In genomic region chr2:73938761-73939352, GRCh38 we compare ENCODE assay signal across 12 cellular contexts. TPM values are rescaled to one million over a fixed set of nuclear protein-coding genes. Genes with fewer than 3 reads are reported as not detected.
DNase-seq lines count a peak whose midpoint lies in the region; ATAC-seq and TF ChIP-seq lines count a peak whose summit lies in the region.
"Had no signal": no experiment of that assay in that cellular context is flagged by ENCODE, and none has a peak within 500 bp of the region (broad histone marks: within the 10 kb centered on the region; RNA-seq: fewer than 3 reads in every experiment).

No MANE protein-coding gene starts in this region.

- H3K27me3 Mint-ChIP-seq in activated naive CD8-positive, alpha-beta T cell treated with anti-CD3 and anti-CD28 coated beads, Interleukin-2, amount 50 U/mL, for 24 hours = no peaks in the 10 kb centered on the region

- peaks cover 53% of the 10 kb centered on the region for H3K36me3 Mint-ChIP-seq in activated naive CD8-positive, alpha-beta T cell treated with anti-CD3 and anti-CD28 coated beads, Interleukin-2, amount 50 U/mL, for 24 hours (ENCODE audit: low read depth)

- peak overlapping the region; percentile 53 for H3K27ac Mint-ChIP-seq in activated naive CD8-positive, alpha-beta T cell treated with anti-CD3 and anti-CD28 coated beads, Interleukin-2, amount 50 U/mL, for 24 hours

- no peaks in the 10 kb centered on the region for H3K9me3 ChIP-seq in AG04450 (ENCODE audit: control insufficient read depth, insufficient read depth, low read length)
- H3K9me3 ChIP-seq: lower lobe of right lung had no signal

- no peaks in the 10 kb centered on the region for H3K27me3 ChIP-seq in AG04450 (ENCODE audit: control insufficient read depth, insufficient read depth, low read length)

- POLR2A ChIA-PET in AG04450 (lab: Yijun Ruan, JAX) = interaction anchor here (0.6 to 2.2 kb wide), 2 partner anchors 46 to 181 kb away, joined by 5 to 10 read pairs; partner anchors contain the start of gene ACTG2

- H3K4me3 ChIP-seq in AG04450 (ENCODE audit: low read depth, low read length) = no peak overlapping the region
- H3K4me3 ChIP-seq: lower lobe of right lung had no signal

- CTCF ChIA-PET in AG04450 (lab: Charles Lee) = interaction anchor here (0.9 to 1.5 kb wide), 6 partner anchors 10 to 240 kb away, joined by 3 to 10 read pairs (median 4); partner anchors contain the start of gene MOB1A

- H3K27ac ChIP-seq in AG04450 (ENCODE audit: low read depth, low read length) = no peak overlapping the region
- H3K27ac ChIP-seq: lower lobe of right lung had no signal

- TF ChIP-seq CTCF in AG04450 (IDR thresholded peaks at IDR 0.05; ENCODE audit: low read depth, low read length) = no peak

- H3K4me3 Mint-ChIP-seq in activated naive CD8-positive, alpha-beta T cell treated with anti-CD3 and anti-CD28 coated beads, Interleukin-2, amount 50 U/mL, for 24 hours = no peak overlapping the region

- no peaks in the 10 kb centered on the region for H3K9me3 Mint-ChIP-seq in activated naive CD8-positive, alpha-beta T cell treated with anti-CD3 and anti-CD28 coated beads, Interleukin-2, amount 50 U/mL, for 24 hours

- ATAC-seq in activated naive CD8-positive, alpha-beta T cell treated with anti-CD3 and anti-CD28 coated beads, Interleukin-2, amount 50 U/mL, for 24 hours = peak; percentile 87
- ATAC-seq in GM19463 (IDR thresholded peaks at IDR 0.05; ENCODE audit: unreplicated experiment) = no peak

- peaks cover 77% of the 10 kb centered on the region for H3K4me1 Mint-ChIP-seq in activated naive CD8-positive, alpha-beta T cell treated with anti-CD3 and anti-CD28 coated beads, Interleukin-2, amount 50 U/mL, for 24 hours

- DNase-seq in AG04450 (ENCODE audit: low read depth, low spot score) (peak; percentile 23), GM04504 (ENCODE audit: low read depth) (peak; percentile 32), hepatic stellate cell (ENCODE audit: low spot score) (peak; percentile 62), NCI-H1417 (lab: John Stamatoyannopoulos, UW) (no peak), ureter (ENCODE audit: low spot score) (no peak), putamen (ENCODE audit: low spot score) (no peak)
- no peak for DNase-seq in activated naive CD8-positive, alpha-beta T cell treated with anti-CD3 and anti-CD28 coated beads, Interleukin-2, amount 50 U/mL, for 24 hours
- DNase-seq: activated gamma-delta T cell, NCI-H146, retina had no signal

RNA-seq across cellular contexts. Expression of gene DGUOK, which starts 12.2 kb away (rescaled TPM):
- 101 TPM in 2 replicates for polyA plus RNA-seq in AG04450 (2011; rRNA removed)
- 22.3 and 22.4 TPM in 2 replicates for polyA minus RNA-seq in AG04450 (2011; rRNA and poly(A)+ RNA removed)
- 63.3 TPM for total RNA-seq in ureter

RNA-seq across cellular contexts. Expression of gene TET3, which starts 45.9 kb away (rescaled TPM):
- polyA plus RNA-seq in AG04450 (2011; rRNA removed) = 3.1 and 3.2 TPM in 2 replicates
- polyA minus RNA-seq in AG04450 (2011; rRNA and poly(A)+ RNA removed) = 6.3 TPM in 2 replicates
- total RNA-seq in ureter = 28.7 TPM

RNA-seq across cellular contexts. Expression of gene ACTG2, which starts 46.0 kb away (rescaled TPM):
- 641 and 956 TPM in 2 replicates for polyA plus RNA-seq in AG04450 (2011; rRNA removed)
- polyA minus RNA-seq in AG04450 (2011; rRNA and poly(A)+ RNA removed) = 1,663 and 2,074 TPM in 2 replicates
- total RNA-seq in ureter = 918 TPM

Comparison
In these comparisons a context has a peak if more than half of its experiments do, and no peak if none do; other contexts are left out.
1. DNase-seq: peak in AG04450 (single experiment), GM04504 (single experiment) and hepatic stellate cell (single experiment); none in activated naive CD8-positive, alpha-beta T cell treated with anti-CD3 and anti-CD28 coated beads, Interleukin-2, amount 50 U/mL, for 24 hours (single experiment), NCI-H1417 (0 of 3), ureter (single experiment) and putamen (single experiment).